12 cellular contexts compared by ENCODE assay signal in genomic region chr1:212037900-212038299, GRCh38. TPM values are rescaled to one million over a fixed set of nuclear protein-coding genes. Genes with fewer than 3 reads are reported as not detected.
DNase-seq lines count a peak whose midpoint lies in the region; ATAC-seq, FAIRE-seq and TF ChIP-seq lines count a peak whose summit lies in the region.
"Had no signal": no experiment of that assay in that cellular context is flagged by ENCODE, and none has a peak within 500 bp of the region (broad histone marks: within the 10 kb centered on the region; RNA-seq: fewer than 3 reads in every experiment).

No MANE protein-coding gene starts in this region.

- H3K4me3 Mint-ChIP-seq in natural killer cell treated with Interleukin-12 subunit alpha and Interleukin-12 subunit beta and Interleukin-15 and Interleukin-18, amount 100 ng/mL, for 72 hours: peak overlapping the region; percentile 94
- H3K4me3 Mint-ChIP-seq in natural killer cell (no peak overlapping the region), astrocyte (ENCODE audit: unreplicated experiment) (peak overlapping the region; percentile 28)
- H3K4me3 Mint-ChIP-seq in stimulated activated naive CD8-positive, alpha-beta T cell treated with anti-CD3 and anti-CD28 coated beads, Interleukin-15, amount 100 ng/mL, for 72 hours: peak overlapping the region; percentile 61 to 98
- H3K4me3 Mint-ChIP-seq: CD8-positive, alpha-beta T cell had no signal

- peaks cover 4% of the 10 kb centered on the region for H4K20me1 ChIP-seq in astrocyte (ENCODE audit: insufficient read depth, low read length)

- no peak overlapping the region for H3K27ac Mint-ChIP-seq in natural killer cell treated with Interleukin-12 subunit alpha and Interleukin-12 subunit beta and Interleukin-15 and Interleukin-18, amount 100 ng/mL, for 72 hours
- H3K27ac Mint-ChIP-seq in natural killer cell (no peak overlapping the region), astrocyte (ENCODE audit: unreplicated experiment) (no peak overlapping the region)
- H3K27ac Mint-ChIP-seq in stimulated activated naive CD8-positive, alpha-beta T cell treated with anti-CD3 and anti-CD28 coated beads, Interleukin-15, amount 100 ng/mL, for 72 hours: no peak overlapping the region
- H3K27ac Mint-ChIP-seq: CD8-positive, alpha-beta T cell had no signal

- intact Hi-C loops in natural killer cell (cut with micrococcal nuclease): loop anchor here (5.0 kb wide), 1 partner anchor 461 kb away; the partner anchor contains the start of gene SLC30A1

- no peaks in the 10 kb centered on the region for H3K9me3 ChIP-seq in astrocyte (ENCODE audit: insufficient read depth, low read depth, low read length)
- H3K9me3 ChIP-seq in trophoblast cell (ENCODE audit: insufficient read depth, low read depth, low read length): no peaks in the 10 kb centered on the region

- H3K36me3 ChIP-seq in astrocyte (ENCODE audit: insufficient read depth, low read length): no peaks in the 10 kb centered on the region
- no peaks in the 10 kb centered on the region for H3K36me3 ChIP-seq in trophoblast cell (ENCODE audit: control insufficient read depth in 1 of 2, insufficient read depth in 2 of 2, low read length in 2 of 2)

- H2AK5ac ChIP-seq in trophoblast cell (ENCODE audit: low read length): no peak overlapping the region

- H2BK5ac ChIP-seq in trophoblast cell (ENCODE audit: low read depth, low read length, poor library complexity): no peak overlapping the region

- H3K27me3 ChIP-seq in astrocyte (ENCODE audit: insufficient read depth, low read length): no peaks in the 10 kb centered on the region
- H3K27me3 ChIP-seq in trophoblast cell (ENCODE audit: insufficient read depth, low read length): no peaks in the 10 kb centered on the region

- H3K23ac ChIP-seq in trophoblast cell (ENCODE audit: low read length): no peak overlapping the region

- no peak overlapping the region for H3K14ac ChIP-seq in trophoblast cell (ENCODE audit: low read length)

- H3K4me3 ChIP-seq in astrocyte (ENCODE audit: insufficient read depth, low read depth, low read length) (no peak overlapping the region), trophoblast cell (ENCODE audit: low read depth, low read length) (no peak overlapping the region)

- H3K79me2 ChIP-seq in astrocyte (ENCODE audit: insufficient read depth, low read length): peaks cover 89% of the 10 kb centered on the region
- H3K79me2 ChIP-seq in trophoblast cell (ENCODE audit: control insufficient read depth, insufficient read depth, low read length, poor library complexity): peaks cover 4% of the 10 kb centered on the region

- H3K4me1 ChIP-seq in astrocyte (ENCODE audit: insufficient read depth, low read length): peaks cover 7% of the 10 kb centered on the region
- no peaks in the 10 kb centered on the region for H3K4me1 ChIP-seq in trophoblast cell (ENCODE audit: control insufficient read depth in 1 of 2, insufficient read depth in 2 of 2, low read length in 2 of 2)

- H4K8ac ChIP-seq in trophoblast cell (ENCODE audit: low read depth, low read length): no peak overlapping the region

- TF ChIP-seq CTCF in natural killer cell (IDR thresholded peaks at IDR 0.05) (no peak), astrocyte (IDR thresholded peaks at IDR 0.05; ENCODE audit: insufficient read depth, low read depth, low read length) (no peak)

- H4K12ac ChIP-seq in trophoblast cell (ENCODE audit: low read depth, low read length): no peak overlapping the region

- H2BK12ac ChIP-seq in trophoblast cell (ENCODE audit: low read length): no peak overlapping the region

- no CpG with 5 or more reads among the region's 3 CpGs for WGBS in trophoblast cell (ENCODE audit: extremely low coverage, insufficient coverage, insufficient read length)

- H3K79me1 ChIP-seq in trophoblast cell (ENCODE audit: low read length): peaks cover 2% of the 10 kb centered on the region

- H3K4me1 Mint-ChIP-seq in natural killer cell treated with Interleukin-12 subunit alpha and Interleukin-12 subunit beta and Interleukin-15 and Interleukin-18, amount 100 ng/mL, for 72 hours (ENCODE audit: low read depth in 2 of 2): peaks cover 37 to 52% of the 10 kb centered on the region in 2 donors
- H3K4me1 Mint-ChIP-seq in natural killer cell (peaks cover 24 to 46% of the 10 kb centered on the region in 2 donors), astrocyte (ENCODE audit: low read depth, unreplicated experiment) (peaks cover 13% of the 10 kb centered on the region)
- H3K4me1 Mint-ChIP-seq in stimulated activated naive CD8-positive, alpha-beta T cell treated with anti-CD3 and anti-CD28 coated beads, Interleukin-15, amount 100 ng/mL, for 72 hours: peaks cover 46% of the 10 kb centered on the region

- H3K36me3 Mint-ChIP-seq in natural killer cell treated with Interleukin-12 subunit alpha and Interleukin-12 subunit beta and Interleukin-15 and Interleukin-18, amount 100 ng/mL, for 72 hours: peaks cover 11% of the 10 kb centered on the region
- H3K36me3 Mint-ChIP-seq in natural killer cell: no peaks in the 10 kb centered on the region
- H3K36me3 Mint-ChIP-seq in astrocyte (ENCODE audit: low read depth, unreplicated experiment): peaks cover 1% of the 10 kb centered on the region

- H2BK120ac ChIP-seq in trophoblast cell (ENCODE audit: insufficient read depth, low read length, poor library complexity): no peak overlapping the region

- no peak overlapping the region for H3K4ac ChIP-seq in trophoblast cell (ENCODE audit: low read depth, low read length)

- DNase-seq in natural killer cell treated with Interleukin-12 subunit alpha and Interleukin-12 subunit beta and Interleukin-15 and Interleukin-18, amount 100 ng/mL, for 72 hours (ENCODE audit: low spot score): no peak
- DNase-seq in natural killer cell (no peak), NCI-H460 (ENCODE audit: extremely low read depth, low read depth) (peak; percentile 36), astrocyte (ENCODE audit: low read depth) (no peak), trophoblast cell (no peak)
- no peak for DNase-seq in stimulated activated naive CD8-positive, alpha-beta T cell treated with anti-CD3 and anti-CD28 coated beads, Interleukin-15, amount 100 ng/mL, for 72 hours
- DNase-seq: CD8-positive, alpha-beta T cell; NCI-H1694; SW 1271 had no signal

- no peak for FAIRE-seq in astrocyte (lab: Jason Lieb, UNC)

- H2AFZ ChIP-seq in astrocyte (ENCODE audit: low read depth, low read length) (no peak overlapping the region), trophoblast cell (ENCODE audit: insufficient read depth, low read length, poor library complexity) (no peak overlapping the region)

- peak overlapping the region; percentile 24 for H3K4me2 ChIP-seq in astrocyte (ENCODE audit: low read length)
- H3K4me2 ChIP-seq in trophoblast cell (ENCODE audit: low read length): no peak overlapping the region

- ATAC-seq in natural killer cell treated with Interleukin-12 subunit alpha and Interleukin-12 subunit beta and Interleukin-15 and Interleukin-18, amount 100 ng/mL, for 72 hours: no peak
- no peak for ATAC-seq in natural killer cell
- no peak for ATAC-seq in stimulated activated naive CD8-positive, alpha-beta T cell treated with anti-CD3 and anti-CD28 coated beads, Interleukin-15, amount 100 ng/mL, for 72 hours
- no peak for ATAC-seq in HG03108 (IDR thresholded peaks at IDR 0.05; ENCODE audit: unreplicated experiment)
- ATAC-seq in GM18870 (IDR thresholded peaks at IDR 0.05; ENCODE audit: unreplicated experiment): no peak
- ATAC-seq: CD8-positive, alpha-beta T cell had no signal

- H3K18ac ChIP-seq in trophoblast cell (ENCODE audit: low read length): no peak overlapping the region

- no peaks in the 10 kb centered on the region for H3K9me3 Mint-ChIP-seq in natural killer cell treated with Interleukin-12 subunit alpha and Interleukin-12 subunit beta and Interleukin-15 and Interleukin-18, amount 100 ng/mL, for 72 hours
- H3K9me3 Mint-ChIP-seq in natural killer cell: no peaks in the 10 kb centered on the region
- H3K9me3 Mint-ChIP-seq in astrocyte (ENCODE audit: unreplicated experiment): no peaks in the 10 kb centered on the region
- H3K9me3 Mint-ChIP-seq in stimulated activated naive CD8-positive, alpha-beta T cell treated with anti-CD3 and anti-CD28 coated beads, Interleukin-15, amount 100 ng/mL, for 72 hours: no peaks in the 10 kb centered on the region
- H3K9me3 Mint-ChIP-seq: CD8-positive, alpha-beta T cell had no signal

- no peaks in the 10 kb centered on the region for H3K27me3 Mint-ChIP-seq in natural killer cell treated with Interleukin-12 subunit alpha and Interleukin-12 subunit beta and Interleukin-15 and Interleukin-18, amount 100 ng/mL, for 72 hours
- no peaks in the 10 kb centered on the region for H3K27me3 Mint-ChIP-seq in natural killer cell (ENCODE audit: low read depth in 2 of 2)
- H3K27me3 Mint-ChIP-seq in astrocyte (ENCODE audit: low read depth, unreplicated experiment): no peaks in the 10 kb centered on the region
- no peaks in the 10 kb centered on the region for H3K27me3 Mint-ChIP-seq in stimulated activated naive CD8-positive, alpha-beta T cell treated with anti-CD3 and anti-CD28 coated beads, Interleukin-15, amount 100 ng/mL, for 72 hours

- H4K91ac ChIP-seq in trophoblast cell (ENCODE audit: low read depth, low read length): no peak overlapping the region

- no peak overlapping the region for H3K27ac ChIP-seq in astrocyte (ENCODE audit: low read depth, low read length)
- H3K27ac ChIP-seq in trophoblast cell (ENCODE audit: low read depth, low read length): no peak overlapping the region
- H3K27ac ChIP-seq: skin epidermis had no signal

- H3K9ac ChIP-seq in astrocyte (ENCODE audit: low read length) (no peak overlapping the region), trophoblast cell (ENCODE audit: low read length) (no peak overlapping the region)

RNA-seq across cellular contexts. Expression of gene DTL, which starts 2.4 kb away (rescaled TPM):
- total RNA-seq in natural killer cell treated with Interleukin-12 subunit alpha and Interleukin-12 subunit beta and Interleukin-15 and Interleukin-18, amount 100 ng/mL, for 72 hours: 10 to 100 TPM; 43.2 to 90.3 TPM
- total RNA-seq in natural killer cell: 1 to 10 TPM; 1.1 to 4.0 (median 3.3) TPM
- 19.0 and 22.6 TPM in 2 replicates for total RNA-seq in NCI-H460 (2014; rRNA removed; shearing (Covaris generic))
- 28.6 and 48.7 TPM in 2 replicates for polyA plus RNA-seq in NCI-H460 (2014; cell fraction: nucleus; rRNA removed)
- total RNA-seq in astrocyte: 2.6 and 6.3 TPM in 2 replicates
- 15.3 and 17.3 TPM in 2 replicates for polyA plus RNA-seq in trophoblast cell (2013)

RNA-seq across cellular contexts. Expression of gene INTS7, which starts 2.5 kb away (rescaled TPM):
- 10 to 100 TPM; 32.9 to 41.8 TPM for total RNA-seq in natural killer cell treated with Interleukin-12 subunit alpha and Interleukin-12 subunit beta and Interleukin-15 and Interleukin-18, amount 100 ng/mL, for 72 hours
- total RNA-seq in natural killer cell (10 to 100 TPM in 2 of 3 donors, 1 to 10 TPM in 1; 10.0 to 20.3 (median 11.0) TPM), astrocyte (14.7 and 14.9 TPM in 2 replicates)
- 32.9 and 45.5 TPM in 2 replicates for total RNA-seq in NCI-H460 (2014; rRNA removed; shearing (Covaris generic))
- 21.4 and 23.2 TPM in 2 replicates for polyA plus RNA-seq in NCI-H460 (2014; cell fraction: nucleus; rRNA removed)
- 8.1 and 8.3 TPM in 2 replicates for polyA plus RNA-seq in trophoblast cell (2013)
